9 cellular contexts compared by ENCODE assay signal in genomic region chr7:20514364-20514763, GRCh38.
A peak's percentile ranks its signal among the peaks of the same experiment; 100 is the strongest.
DNase-seq lines count a peak whose midpoint lies in the region; FAIRE-seq and TF ChIP-seq lines count a peak whose summit lies in the region.
"Had no signal": no experiment of that assay in that cellular context is flagged by ENCODE, and none has a peak within 500 bp of the region (broad histone marks: within the 10 kb centered on the region; RNA-seq: fewer than 3 reads in every experiment).

No MANE protein-coding gene starts in this region.

- WGBS in thyroid gland, 2 donors: 18 to 34% methylated on average over 2 of the region's 2 CpGs

- intact Hi-C loops in thyroid gland (cut with DNase I): no loop called here

- H3K36me3 Mint-ChIP-seq in chondrocyte (ENCODE audit: low read depth): no peaks in the 10 kb centered on the region

- H3K27me3 ChIP-seq in thyroid gland: no peaks in the 10 kb centered on the region

- H3K36me3 ChIP-seq in thyroid gland: no peaks in the 10 kb centered on the region

- H3K9me3 Mint-ChIP-seq in chondrocyte (ENCODE audit: low read depth): no peaks in the 10 kb centered on the region

- TF ChIP-seq CTCF in fibroblast of pulmonary artery (IDR thresholded peaks at IDR 0.05; ENCODE audit: low read length, missing control alignments) (no peak), thyroid gland (IDR thresholded peaks at IDR 0.05) (no peak), chondrocyte (IDR thresholded peaks at IDR 0.05) (no peak)

- H3K4me1 Mint-ChIP-seq in chondrocyte (ENCODE audit: low read depth): peaks cover 4% of the 10 kb centered on the region

- H3K27me3 Mint-ChIP-seq in chondrocyte (ENCODE audit: low read depth): peaks cover 2% of the 10 kb centered on the region

- FAIRE-seq in RCC 7860 (lab: Jason Lieb, UNC): peak; percentile 93
- FAIRE-seq: A549 had no signal

- no peak overlapping the region for H3K27ac ChIP-seq in thyroid gland
- H3K27ac ChIP-seq: A549 had no signal

- DNase-seq in NOMO-1 (lab: John Stamatoyannopoulos, UW; ENCODE audit: unreplicated experiment in 2 of 2): peak; percentile 2 to 24
- DNase-seq in NOMO-1 treated with dmso at 0.1 percent for 144 hours (lab: John Stamatoyannopoulos, UW; ENCODE audit: unreplicated experiment): no peak
- peak; percentile 57 for DNase-seq in RCC 7860 (ENCODE audit: low spot score)
- peak; percentile 72 for DNase-seq in fibroblast of pulmonary artery (ENCODE audit: low read depth)
- peak; percentile 26 to 27 for DNase-seq in thyroid gland
- DNase-seq in stimulated activated CD4-positive, alpha-beta T cell treated with anti-CD3 and anti-CD28 coated beads, Interleukin-2, amount 100 ng/mL, for 24 hours: no peak
- no peak for DNase-seq in chondrocyte (ENCODE audit: low spot score)
- no peak for DNase-seq in activated CD4-positive, CD25-positive, alpha-beta regulatory T cell (lab: John Stamatoyannopoulos, UW)

- no peak overlapping the region for H3K27ac Mint-ChIP-seq in chondrocyte (ENCODE audit: unreplicated experiment)

- H3K4me1 ChIP-seq in thyroid gland: no peaks in the 10 kb centered on the region
- H3K4me1 ChIP-seq: A549 had no signal

- TF ChIP-seq POLR2A in thyroid gland (IDR thresholded peaks at IDR 0.05): no peak

- H3K9me3 ChIP-seq in thyroid gland: no peaks in the 10 kb centered on the region
- H3K9me3 ChIP-seq: A549 had no signal

- no peak overlapping the region for H3K4me3 Mint-ChIP-seq in chondrocyte (ENCODE audit: unreplicated experiment)

- H3K4me3 ChIP-seq in fibroblast of pulmonary artery (replicated peaks; ENCODE audit: low read depth, low read length) (no peak overlapping the region), thyroid gland (replicated peaks in 1 of 3) (no peak overlapping the region)
- H3K4me3 ChIP-seq: A549 had no signal

Comparison
In these comparisons a context has a peak if more than half of its experiments do, and no peak if none do; other contexts are left out.
1. DNase-seq: peak in NOMO-1 (2 of 2), RCC 7860 (single experiment), fibroblast of pulmonary artery (single experiment) and thyroid gland (2 of 2); none in NOMO-1 treated with dmso at 0.1 percent for 144 hours (single experiment), stimulated activated CD4-positive, alpha-beta T cell treated with anti-CD3 and anti-CD28 coated beads, Interleukin-2, amount 100 ng/mL, for 24 hours (0 of 2), chondrocyte (single experiment) and activated CD4-positive, CD25-positive, alpha-beta regulatory T cell (0 of 4).